In the genomic region with DNA sequence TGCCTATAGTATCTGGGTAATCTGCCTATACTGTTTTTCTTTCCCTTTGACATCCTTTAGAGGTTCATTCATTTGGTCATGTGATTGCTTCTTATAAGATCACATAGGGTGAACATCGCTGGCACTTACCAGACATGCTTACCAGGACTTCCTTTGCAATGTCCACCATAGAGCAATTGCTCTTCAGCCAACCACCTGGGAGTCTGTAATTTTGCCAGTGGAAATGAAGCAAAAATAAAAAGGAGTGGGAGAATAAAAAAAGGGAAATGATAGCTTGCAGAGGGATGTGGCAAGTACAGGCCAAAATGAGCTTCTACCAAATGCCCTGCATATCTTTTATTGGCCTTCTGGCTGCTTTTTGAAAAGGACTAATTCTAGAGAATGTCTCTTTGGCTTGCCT, we compare ENCODE assay signal across 1 cellular context.
TF ChIP-seq lines count a peak whose summit lies in the region.

No MANE protein-coding gene starts in this region.

TF ChIP-seq in GM23338, 12 proteins besides CTCF, POLR2A, EP300 and RAD21 (continued from another document):
- TF ChIP-seq, protein P1, sequence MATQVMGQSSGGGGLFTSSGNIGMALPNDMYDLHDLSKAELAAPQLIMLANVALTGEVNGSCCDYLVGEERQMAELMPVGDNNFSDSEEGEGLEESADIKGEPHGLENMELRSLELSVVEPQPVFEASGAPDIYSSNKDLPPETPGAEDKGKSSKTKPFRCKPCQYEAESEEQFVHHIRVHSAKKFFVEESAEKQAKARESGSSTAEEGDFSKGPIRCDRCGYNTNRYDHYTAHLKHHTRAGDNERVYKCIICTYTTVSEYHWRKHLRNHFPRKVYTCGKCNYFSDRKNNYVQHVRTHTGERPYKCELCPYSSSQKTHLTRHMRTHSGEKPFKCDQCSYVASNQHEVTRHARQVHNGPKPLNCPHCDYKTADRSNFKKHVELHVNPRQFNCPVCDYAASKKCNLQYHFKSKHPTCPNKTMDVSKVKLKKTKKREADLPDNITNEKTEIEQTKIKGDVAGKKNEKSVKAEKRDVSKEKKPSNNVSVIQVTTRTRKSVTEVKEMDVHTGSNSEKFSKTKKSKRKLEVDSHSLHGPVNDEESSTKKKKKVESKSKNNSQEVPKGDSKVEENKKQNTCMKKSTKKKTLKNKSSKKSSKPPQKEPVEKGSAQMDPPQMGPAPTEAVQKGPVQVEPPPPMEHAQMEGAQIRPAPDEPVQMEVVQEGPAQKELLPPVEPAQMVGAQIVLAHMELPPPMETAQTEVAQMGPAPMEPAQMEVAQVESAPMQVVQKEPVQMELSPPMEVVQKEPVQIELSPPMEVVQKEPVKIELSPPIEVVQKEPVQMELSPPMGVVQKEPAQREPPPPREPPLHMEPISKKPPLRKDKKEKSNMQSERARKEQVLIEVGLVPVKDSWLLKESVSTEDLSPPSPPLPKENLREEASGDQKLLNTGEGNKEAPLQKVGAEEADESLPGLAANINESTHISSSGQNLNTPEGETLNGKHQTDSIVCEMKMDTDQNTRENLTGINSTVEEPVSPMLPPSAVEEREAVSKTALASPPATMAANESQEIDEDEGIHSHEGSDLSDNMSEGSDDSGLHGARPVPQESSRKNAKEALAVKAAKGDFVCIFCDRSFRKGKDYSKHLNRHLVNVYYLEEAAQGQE (IDR thresholded peaks at IDR 0.05; ENCODE audit: unreplicated experiment) = no peak
- TF ChIP-seq JUNB (IDR thresholded peaks at IDR 0.05; ENCODE audit: unreplicated experiment) (no peak), EZH2 (IDR thresholded peaks at IDR 0.05; ENCODE audit: low read depth, unreplicated experiment) (no peak), ZNF331 (CRISPR knock-in tag; IDR thresholded peaks at IDR 0.05; ENCODE audit: low read depth) (no peak), POLR2AphosphoS5 (IDR thresholded peaks at IDR 0.05; ENCODE audit: low read depth) (no peak)
- TF ChIP-seq, protein P2, sequence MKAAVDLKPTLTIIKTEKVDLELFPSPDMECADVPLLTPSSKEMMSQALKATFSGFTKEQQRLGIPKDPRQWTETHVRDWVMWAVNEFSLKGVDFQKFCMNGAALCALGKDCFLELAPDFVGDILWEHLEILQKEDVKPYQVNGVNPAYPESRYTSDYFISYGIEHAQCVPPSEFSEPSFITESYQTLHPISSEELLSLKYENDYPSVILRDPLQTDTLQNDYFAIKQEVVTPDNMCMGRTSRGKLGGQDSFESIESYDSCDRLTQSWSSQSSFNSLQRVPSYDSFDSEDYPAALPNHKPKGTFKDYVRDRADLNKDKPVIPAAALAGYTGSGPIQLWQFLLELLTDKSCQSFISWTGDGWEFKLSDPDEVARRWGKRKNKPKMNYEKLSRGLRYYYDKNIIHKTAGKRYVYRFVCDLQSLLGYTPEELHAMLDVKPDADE (IDR thresholded peaks at IDR 0.05) = no peak
